ENCODE assay signal across 36 cellular contexts in genomic region chr17:15395091-15395490, GRCh38. TPM values are rescaled to one million over a fixed set of nuclear protein-coding genes. Genes with fewer than 3 reads are reported as not detected.
"Had no signal": no experiment of that assay in that cellular context is flagged by ENCODE, and none has a peak within 500 bp of the region (broad histone marks: within the 10 kb centered on the region; RNA-seq: fewer than 3 reads in every experiment).

No MANE protein-coding gene starts in this region.

- H3K4me3 ChIP-seq: adrenal gland, ascending aorta, cardiac muscle cell had no signal

- H3K36me3 ChIP-seq: adrenal gland, ascending aorta, cardiac muscle cell had no signal

- DNase-seq: activated B cell treated with CpG ODN at 0.5 μM for 24 hours; activated CD4-positive, alpha-beta memory T cell treated with anti-CD3 and anti-CD28 coated beads for 36 hours; activated CD4-positive, alpha-beta T cell treated with anti-CD3 and anti-CD28 coated beads for 4 hours; activated CD4-positive, alpha-beta T cell treated with anti-CD3 and anti-CD28 coated beads, Interleukin-2, amount 10 ng/mL, durations not matched to agents 24 days and 14 days; activated CD4-positive, alpha-beta T cell treated with anti-CD3 and anti-CD28 coated beads, Interleukin-2, amount 50 U/mL, for 1 hour; activated CD4-positive, alpha-beta T cell treated with anti-CD3 and anti-CD28 coated beads, Interleukin-2, amount 50 U/mL, for 4 hours; activated CD4-positive, CD25-positive, alpha-beta regulatory T cell treated with anti-CD3 and anti-CD28 coated beads, Interleukin-2, amount 50 U/mL, for 72 hours; activated CD8-positive, alpha-beta memory T cell treated with anti-CD3 and anti-CD28 coated beads, Interleukin-2, amount 50 U/mL, for 4 hours; activated CD8-positive, alpha-beta T cell treated with anti-CD3 and anti-CD28 coated beads for 36 hours; activated effector memory CD4-positive, alpha-beta T cell treated with anti-CD3 and anti-CD28 coated beads, Interleukin-2, amount 50 U/mL, for 16 hours; activated gamma-delta T cell treated with Interleukin-2 at 50 U/mL for 16 hours; activated naive CD4-positive, alpha-beta T cell; activated naive CD4-positive, alpha-beta T cell treated with anti-CD3 and anti-CD28 coated beads for 36 hours; activated naive CD4-positive, alpha-beta T cell treated with anti-CD3 and anti-CD28 coated beads, Interleukin-2, amount 50 U/mL, for 16 hours; activated naive CD8-positive, alpha-beta T cell treated with anti-CD3 and anti-CD28 coated beads for 36 hours; activated T-cell treated with anti-CD3 and anti-CD28 coated beads for 4 hours; activated T-cell treated with anti-CD3 and anti-CD28 coated beads, Interleukin-2, amount 50 U/mL, for 1 hour; activated T-cell treated with anti-CD3 and anti-CD28 coated beads, Interleukin-2, amount 50 U/mL, for 4 hours; activated T-cell treated with anti-CD3 and anti-CD28 coated beads, Interleukin-2, amount 50 U/mL, for 72 hours; adrenal gland; amygdala; anterior cingulate cortex; caudate nucleus; cerebellar nuclear complex; T-helper 1 cell; T-helper 2 cell; T-helper 9 cell had no signal

- H3K27ac ChIP-seq: adrenal gland, ascending aorta, cardiac muscle cell, VCaP had no signal

- ATAC-seq: activated CD8-positive, alpha-beta T cell treated with anti-CD3 and anti-CD28 coated beads for 36 hours; activated naive CD4-positive, alpha-beta T cell treated with anti-CD3 and anti-CD28 coated beads, Interleukin-2, amount 50 U/mL, for 72 hours; activated T-cell treated with anti-CD3 and anti-CD28 coated beads, Interleukin-2, amount 50 U/mL, for 4 hours; activated T-cell treated with anti-CD3 and anti-CD28 coated beads, Interleukin-2, amount 50 U/mL, for 72 hours; activated T-helper 17 cell treated with anti-CD3 and anti-CD28 coated beads, Interleukin-2, amount 50 U/mL, for 72 hours had no signal

- FAIRE-seq: bronchial epithelial cell, TTC549 had no signal

- H3K27me3 ChIP-seq: adrenal gland, ascending aorta, cardiac muscle cell had no signal

- H3K9me3 ChIP-seq: adrenal gland, ascending aorta had no signal

- H3K4me1 ChIP-seq: ascending aorta had no signal

RNA-seq across cellular contexts. Expression of gene TEKT3, which starts 53.7 kb away (rescaled TPM):
- total RNA-seq: activated B cell treated with CpG ODN at 0.5 μM for 24 hours; activated CD4-positive, alpha-beta T cell treated with anti-CD3 and anti-CD28 coated beads, Interleukin-2, amount 10 ng/mL, durations not matched to agents 24 days and 14 days; activated CD8-positive, alpha-beta memory T cell treated with anti-CD3 and anti-CD28 coated beads for 36 hours; activated CD8-positive, alpha-beta T cell treated with anti-CD3 and anti-CD28 coated beads for 36 hours; activated naive CD4-positive, alpha-beta T cell treated with anti-CD3 and anti-CD28 coated beads for 36 hours; activated naive CD4-positive, alpha-beta T cell treated with anti-CD3 and anti-CD28 coated beads, Interleukin-2, amount 50 U/mL, for 72 hours; activated naive CD8-positive, alpha-beta T cell treated with anti-CD3 and anti-CD28 coated beads for 36 hours; activated T-helper 1 cell treated with anti-CD3 and anti-CD28 coated beads, Interleukin-12 subunit alpha, Interleukin-12 subunit beta, Interleukin-2, Interleukin-4 antibody, amounts not matched to agents 30 ng/mL and 10 ng/mL and 1 ng/mL, durations not matched to agents 14 hours and 24 hours and 36 hours; ascending aorta; bronchial epithelial cell had no signal
- polyA plus RNA-seq: cardiac muscle cell had no signal
